ENCODE assay signal across 12 cellular contexts in genomic region chr12:46385439-46385838, GRCh38. TPM values are rescaled to one million over a fixed set of nuclear protein-coding genes. Genes with fewer than 3 reads are reported as not detected.
DNase-seq lines count a peak whose midpoint lies in the region; ATAC-seq, FAIRE-seq and TF ChIP-seq lines count a peak whose summit lies in the region.
"Had no signal": no experiment of that assay in that cellular context is flagged by ENCODE, and none has a peak within 500 bp of the region (broad histone marks: within the 10 kb centered on the region; RNA-seq: fewer than 3 reads in every experiment).

No MANE protein-coding gene starts in this region.

- peak overlapping the region; percentile 97 for H3K27ac Mint-ChIP-seq in MCF 10A (ENCODE audit: low read depth, unreplicated experiment)
- H3K27ac Mint-ChIP-seq: stimulated activated naive CD8-positive, alpha-beta T cell treated with anti-CD3 and anti-CD28 coated beads, Interleukin-15, Interleukin-2, amounts not matched to agents 100 ng/mL and 50 ng/mL, for 24 hours had no signal

- 55% methylated on average over 5 of the region's 5 CpGs for WGBS in A549 (ENCODE audit: missing lambda C conversion rate)

- H3K27me3 ChIP-seq in HCT116 (ENCODE audit: insufficient read depth, low read length) (no peaks in the 10 kb centered on the region), muscle layer of duodenum (ENCODE audit: low read depth, low read length) (no peaks in the 10 kb centered on the region)

- no peak for FAIRE-seq in A549 (lab: Jason Lieb, UNC)

- TF ChIP-seq RAD21 in A549 (conservative IDR thresholded peaks at IDR 0.05 in 1 of 2, IDR thresholded peaks at IDR 0.05 in 1 of 2) (no peak), HCT116 (IDR thresholded peaks at IDR 0.05; ENCODE audit: low read depth) (no peak)

- CTCF ChIA-PET in A549 (lab: Yijun Ruan, JAX) (interaction anchor here (1.0 to 1.4 kb wide), 3 partner anchors 30 to 111 kb away, joined by 3 read pairs; no protein-coding TSS in a partner anchor), HCT116 (lab: Charles Lee) (interaction anchor here (1.0 kb wide), 1 partner anchor 290 kb away, joined by 3 read pairs; no protein-coding TSS in a partner anchor), MCF 10A (lab: Yijun Ruan, JAX) (interaction anchor here (0.6 to 3.5 kb wide), 14 partner anchors 10 to 1528 kb away, joined by 3 to 11 read pairs (median 3); no protein-coding TSS in a partner anchor)

- H3K4me1 Mint-ChIP-seq in MCF 10A (ENCODE audit: insufficient read depth, unreplicated experiment) = peaks cover 47% of the 10 kb centered on the region

- no peaks in the 10 kb centered on the region for H3K27me3 Mint-ChIP-seq in MCF 10A (ENCODE audit: insufficient read depth, unreplicated experiment)
- H3K27me3 Mint-ChIP-seq: stimulated activated naive CD8-positive, alpha-beta T cell treated with anti-CD3 and anti-CD28 coated beads, Interleukin-15, Interleukin-2, amounts not matched to agents 100 ng/mL and 50 ng/mL, for 24 hours had no signal

- no peaks in the 10 kb centered on the region for H3K9me3 Mint-ChIP-seq in MCF 10A (ENCODE audit: unreplicated experiment)
- H3K9me3 Mint-ChIP-seq: stimulated activated naive CD8-positive, alpha-beta T cell treated with anti-CD3 and anti-CD28 coated beads, Interleukin-15, Interleukin-2, amounts not matched to agents 100 ng/mL and 50 ng/mL, for 24 hours had no signal

- no TSS peak for BruUV-seq in HCT116 (replicated peaks; lab: Mats Ljungman, UMichigan)
- no TSS peak for BruUV-seq in MCF 10A (replicated peaks; lab: Mats Ljungman, UMichigan)

- peak overlapping the region; percentile 89 for H3K9ac ChIP-seq in HCT116 (ENCODE audit: low read length)

- TF ChIP-seq POLR2A in A549 (IDR thresholded peaks at IDR 0.05; ENCODE audit: low read length) = no peak
- no peak for TF ChIP-seq POLR2A in HCT116 (IDR thresholded peaks at IDR 0.05; ENCODE audit: borderline replicate concordance, extremely low read depth, insufficient read depth, insufficient read length)
- TF ChIP-seq POLR2A in GM18505 (IDR thresholded peaks at IDR 0.05; ENCODE audit: borderline replicate concordance, extremely low read depth, insufficient read depth, insufficient read length) = no peak

- RAD21 ChIA-PET in HCT116 (lab: Charles Lee; ENCODE audit: low non-redundant PET in 1 of 2, low total read pairs in 2 of 2, uncharacterized antibody in 2 of 2, unreplicated experiment in 2 of 2) = no interaction called here

- H3K79me2 ChIP-seq in HCT116 (ENCODE audit: insufficient read depth, low read length) = peaks cover 24% of the 10 kb centered on the region

- H3K9me3 ChIP-seq in A549 (no peaks in the 10 kb centered on the region), HCT116 (ENCODE audit: control insufficient read depth in 1 of 2, insufficient read depth in 1 of 2, low read depth in 1 of 2, low read length in 2 of 2) (no peaks in the 10 kb centered on the region), muscle layer of duodenum (ENCODE audit: control insufficient read depth in 1 of 2, low read length in 2 of 2) (no peaks in the 10 kb centered on the region)

- H3K4me3 ChIP-seq in A549 (no peak overlapping the region), HCT116 (replicated peaks in 1 of 2; ENCODE audit: low read depth in 1 of 2, low read length in 2 of 2) (peak overlapping the region in 1 of 2 experiments; percentile 5; a peak in 1 of 4 replicates), muscle layer of duodenum (ENCODE audit: low read depth in 1 of 2, low read length in 2 of 2) (no peak overlapping the region)

- peak overlapping the region; percentile 91 for H3K4me3 Mint-ChIP-seq in MCF 10A (ENCODE audit: unreplicated experiment)
- H3K4me3 Mint-ChIP-seq: stimulated activated naive CD8-positive, alpha-beta T cell treated with anti-CD3 and anti-CD28 coated beads, Interleukin-15, Interleukin-2, amounts not matched to agents 100 ng/mL and 50 ng/mL, for 24 hours had no signal

- H3K4me2 ChIP-seq in A549 = peak overlapping the region; percentile 97
- H3K4me2 ChIP-seq in HCT116 (ENCODE audit: low read length) = peak overlapping the region; percentile 90

- no peak for TF ChIP-seq EP300 in A549 (IDR thresholded peaks at IDR 0.05)

- DNase-seq in A549 (ENCODE audit: low read depth in 1 of 2, low spot score in 1 of 2) (peak in 1 of 2 experiments; percentile 31), HCT116 (ENCODE audit: low read depth, low spot score) (no peak), MCF 10A (ENCODE audit: unreplicated experiment) (peak; percentile 37), SKM-1 treated with dmso at 0.1 percent for 144 hours (lab: John Stamatoyannopoulos, UW; ENCODE audit: unreplicated experiment) (no peak)
- DNase-seq: activated CD4-positive, alpha-beta T cell treated with anti-CD3 and anti-CD28 coated beads, Interleukin-2, amount 50 U/mL, for 1 hour; effector CD4-positive, alpha-beta T cell; NCI-H82 had no signal

- intact Hi-C loops in HCT116 (cut with micrococcal nuclease) (no loop called here), MCF 10A (cut with micrococcal nuclease) (no loop called here)

- H3K36me3 ChIP-seq in HCT116 (ENCODE audit: control insufficient read depth in 1 of 2, insufficient read depth in 2 of 2, low read length in 2 of 2) (peaks cover 0 to 3% of the 10 kb centered on the region in 2 experiments; a peak in 1 of 4 replicates), muscle layer of duodenum (ENCODE audit: control insufficient read depth in 1 of 2, insufficient read depth in 2 of 2, low read length in 2 of 2) (peaks cover 0 to 14% of the 10 kb centered on the region in 2 donors)

- H3K27ac ChIP-seq in A549 (peak overlapping the region; percentile 93 to 99), HCT116 (ENCODE audit: low read depth, low read length) (peak overlapping the region; percentile 94), muscle layer of duodenum (ENCODE audit: low read length) (peak overlapping the region; percentile 99)

- H3K9me2 ChIP-seq in HCT116 (ENCODE audit: insufficient read depth) = no peaks in the 10 kb centered on the region

- H2AFZ ChIP-seq in HCT116 (ENCODE audit: low read depth, low read length, poor library complexity, severe bottlenecking) = no peak overlapping the region

- ATAC-seq in A549 = no peak
- ATAC-seq in HCT116 = no peak
- ATAC-seq in HG03108 (IDR thresholded peaks at IDR 0.05; ENCODE audit: unreplicated experiment) = no peak
- ATAC-seq in GM21360 (IDR thresholded peaks at IDR 0.05; ENCODE audit: unreplicated experiment) = no peak
- ATAC-seq in GM18505 (IDR thresholded peaks at IDR 0.05; ENCODE audit: unreplicated experiment) = no peak

- H4K20me1 ChIP-seq in HCT116 (ENCODE audit: insufficient read depth) = no peaks in the 10 kb centered on the region

- POLR2A ChIA-PET in A549 (lab: Yijun Ruan, JAX) (interaction anchor here (0.6 to 2.1 kb wide), 7 partner anchors 10 to 276 kb away, joined by 3 to 15 read pairs (median 3); no protein-coding TSS in a partner anchor), HCT116 (lab: Charles Lee) (interaction anchor here (0.7 kb wide), 2 partner anchors 46 to 166 kb away, joined by 3 read pairs; no protein-coding TSS in a partner anchor), MCF 10A (lab: Yijun Ruan, JAX) (interaction anchor here (0.8 to 15.1 kb wide), 23 partner anchors 17 to 698 kb away, joined by 3 to 302 read pairs (median 17); partner anchors contain the start of genes SLC38A1 and SLC38A2)

- H3K4me1 ChIP-seq in A549 = peaks cover 64% of the 10 kb centered on the region
- peaks cover 57 to 70% of the 10 kb centered on the region in 2 experiments for H3K4me1 ChIP-seq in HCT116 (ENCODE audit: control insufficient read depth in 1 of 2, insufficient read depth in 2 of 2, low read length in 2 of 2)
- H3K4me1 ChIP-seq in muscle layer of duodenum (ENCODE audit: control insufficient read depth in 1 of 2, insufficient read depth in 2 of 2, low read length in 2 of 2) = peaks cover 21 to 22% of the 10 kb centered on the region in 2 donors

- H3K36me3 Mint-ChIP-seq in MCF 10A (ENCODE audit: insufficient read depth, unreplicated experiment) = peaks cover 8% of the 10 kb centered on the region

- TF ChIP-seq CTCF in A549 (IDR thresholded peaks at IDR 0.05) (no peak), HCT116 (IDR thresholded peaks at IDR 0.05 in 2 of 3, conservative IDR thresholded peaks at IDR 0.05 in 1 of 3; ENCODE audit: borderline replicate concordance in 1 of 3, insufficient read depth in 1 of 3, low read depth in 2 of 3, low read length in 2 of 3) (no peak), MCF 10A (IDR thresholded peaks at IDR 0.05; ENCODE audit: unreplicated experiment) (no peak)

TF ChIP-seq in A549, 52 proteins besides CTCF, POLR2A, EP300 and RAD21:
- TF ChIP-seq NR3C1 (IDR thresholded peaks at IDR 0.05) = no peak
- no peak for TF ChIP-seq FOSB (CRISPR knock-in tag; IDR thresholded peaks at IDR 0.05)
- TF ChIP-seq HOXB5 (CRISPR knock-in tag; IDR thresholded peaks at IDR 0.05) = 0 out of 2 replicates have a peak, but pooled peaks have one; percentile 29
- no peak for TF ChIP-seq ATOH8 (CRISPR knock-in tag; IDR thresholded peaks at IDR 0.05; ENCODE audit: low read depth)
- TF ChIP-seq MAFK (IDR thresholded peaks at IDR 0.05; ENCODE audit: partially characterized antibody) = no peak
TF ChIP-seq in A549: peak in this region for 1.

TF ChIP-seq in HCT116, 20 proteins besides CTCF, POLR2A, EP300 and RAD21:
- TF ChIP-seq SP1 (IDR thresholded peaks at IDR 0.05; ENCODE audit: low read depth) (no peak), MAX (IDR thresholded peaks at IDR 0.05) (peak; percentile 37; the same call in 1 of the 2 replicates)

RNA-seq across cellular contexts. Expression of gene SLC38A2, which starts 12.9 kb away (rescaled TPM):
- 366 and 519 TPM in 2 replicates for polyA plus RNA-seq in A549 (2011; rRNA removed)
- polyA plus RNA-seq in A549 (2012; cell fraction: cytosol; rRNA removed) = 38.6 and 50.8 TPM in 2 replicates
- 108 and 151 TPM in 2 replicates for polyA plus RNA-seq in A549 (2012; cell fraction: nucleus; rRNA removed)
- polyA plus RNA-seq in A549 (2017; fragmentation: RNase III; extraction: RNeasy Plus Mini Kit Qiagen cat#74134 plus additional on column Dnase treatment) = 131 to 195 TPM (median 187 TPM) in 3 replicates
- 230 and 257 TPM in 2 replicates for polyA minus RNA-seq in A549 (2011; rRNA and poly(A)+ RNA removed)
- total RNA-seq in HCT116 (2021; ENCODE audit: unreplicated experiment) = 1,049 TPM
- 307 and 350 TPM in 2 replicates for polyA plus RNA-seq in HCT116 (2012)
- total RNA-seq in MCF 10A (2022) = 817 and 1,070 TPM in 2 replicates

Comparison
In these comparisons a context has a peak if more than half of its experiments do, and no peak if none do; other contexts are left out.
1. Of the 6 proteins assayed by ChIP-seq in both A549 and HCT116: peak only in A549: none; only in HCT116: MAX; in both: none; in neither: 5.